ENCODE assay signal across 23 cellular contexts in the genomic region with DNA sequence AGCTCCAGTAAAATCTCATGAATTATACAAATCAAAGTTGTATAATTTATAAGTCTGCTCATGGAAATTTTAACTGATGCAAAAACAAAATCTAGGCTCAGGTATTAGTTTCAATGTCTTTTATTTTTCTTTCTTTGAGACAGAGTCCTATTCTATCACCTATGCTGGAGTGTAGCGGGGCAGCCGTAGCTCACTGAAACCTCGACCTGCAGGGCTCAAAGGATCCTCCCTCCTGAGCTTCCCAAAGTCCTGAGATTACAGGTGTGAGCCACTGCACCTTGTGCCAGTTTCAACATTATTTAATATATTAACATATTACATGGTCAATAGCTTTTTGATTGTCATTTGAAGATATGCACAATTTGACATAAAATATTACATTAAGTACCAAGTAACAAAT.
DNase-seq lines count a peak whose midpoint lies in the region; ATAC-seq and TF ChIP-seq lines count a peak whose summit lies in the region.
"Had no signal": no experiment of that assay in that cellular context is flagged by ENCODE, and none has a peak within 500 bp of the region (broad histone marks: within the 10 kb centered on the region; RNA-seq: fewer than 3 reads in every experiment).

No MANE protein-coding gene starts in this region.

- H4K20me1 ChIP-seq in GM23338 (replicated peaks; ENCODE audit: insufficient read depth): no peaks in the 10 kb centered on the region
- H4K20me1 ChIP-seq in SU-DHL-6 (ENCODE audit: low read depth, low read length): no peaks in the 10 kb centered on the region
- H4K20me1 ChIP-seq: BLaER1 had no signal

- H3K4me2 ChIP-seq in GM23338: peak overlapping the region; percentile 45
- H3K4me2 ChIP-seq in SU-DHL-6 (ENCODE audit: low read depth, low read length, poor library complexity, severe bottlenecking): no peak overlapping the region
- H3K4me2 ChIP-seq: BLaER1 had no signal

- H3K27ac Mint-ChIP-seq in GM23338: no peak overlapping the region
- H3K27ac Mint-ChIP-seq: CD14-positive monocyte; CD4-positive, alpha-beta memory T cell; CD4-positive, CD25-positive, alpha-beta regulatory T cell; CD8-positive, alpha-beta memory T cell had no signal

- peak; percentile 88 for ATAC-seq in GM23338
- ATAC-seq: GM12878 had no signal

- H3K27me3 ChIP-seq in GM23338 (ENCODE audit: insufficient read depth) (no peaks in the 10 kb centered on the region), SU-DHL-6 (ENCODE audit: low read length) (no peaks in the 10 kb centered on the region)
- H3K27me3 ChIP-seq: BE2C, BLaER1 had no signal

- H3K4me3 Mint-ChIP-seq in GM23338: no peak overlapping the region
- H3K4me3 Mint-ChIP-seq: CD14-positive monocyte; CD4-positive, alpha-beta memory T cell; CD4-positive, CD25-positive, alpha-beta regulatory T cell; CD8-positive, alpha-beta memory T cell had no signal

- DNase-seq in GM23338 (ENCODE audit: low spot score) (peak; percentile 17), posterior vena cava (ENCODE audit: low spot score) (peak; percentile 62), SIG-M5 treated with dmso at 0.1 percent for 504 hours (lab: John Stamatoyannopoulos, UW; ENCODE audit: unreplicated experiment) (no peak), HCEC 1CT (no peak)
- DNase-seq: 8988T; ACHN; BE2C; C1 segment of cervical spinal cord; CD4-positive, alpha-beta memory T cell; CD4-positive, CD25-positive, alpha-beta regulatory T cell; CD8-positive, alpha-beta memory T cell; COR-L47; DMS 273 treated with DMSO at 0.1 percent for 48 hours; DMS153; DMS53; DMS79; DND-41; EL; GDM1 had no signal

- H2AFZ ChIP-seq in GM23338 (no peak overlapping the region), SU-DHL-6 (ENCODE audit: low read depth, low read length, severe bottlenecking) (peak overlapping the region; percentile 34)

- H3K9me2 ChIP-seq in GM23338 (ENCODE audit: insufficient read depth) (no peaks in the 10 kb centered on the region), SU-DHL-6 (replicated peaks; ENCODE audit: insufficient read depth, low read length) (no peaks in the 10 kb centered on the region)

- H3K4me1 Mint-ChIP-seq in GM23338: peaks cover 17% of the 10 kb centered on the region
- H3K4me1 Mint-ChIP-seq: CD14-positive monocyte; CD4-positive, alpha-beta memory T cell; CD4-positive, CD25-positive, alpha-beta regulatory T cell; CD8-positive, alpha-beta memory T cell had no signal

- no peaks in the 10 kb centered on the region for H3K36me3 Mint-ChIP-seq in GM23338 (ENCODE audit: low read depth)
- H3K36me3 Mint-ChIP-seq: CD14-positive monocyte; CD4-positive, alpha-beta memory T cell; CD4-positive, CD25-positive, alpha-beta regulatory T cell; CD8-positive, alpha-beta memory T cell had no signal

- H3F3A ChIP-seq in GM23338 (replicated peaks; ENCODE audit: low read depth) (no peaks in the 10 kb centered on the region), SU-DHL-6 (ENCODE audit: insufficient read depth) (no peaks in the 10 kb centered on the region)

- H3K9me3 Mint-ChIP-seq in GM23338: peaks cover 3% of the 10 kb centered on the region; the same call in 2 of the 3 replicates
- H3K9me3 Mint-ChIP-seq: CD8-positive, alpha-beta memory T cell had no signal

- no peak overlapping the region for H3K9ac ChIP-seq in SU-DHL-6 (ENCODE audit: low read length)
- H3K9ac ChIP-seq: BLaER1 had no signal

- H3K79me2 ChIP-seq in GM23338 (replicated peaks; ENCODE audit: insufficient read depth) (no peaks in the 10 kb centered on the region), SU-DHL-6 (ENCODE audit: insufficient read depth, low read length) (no peaks in the 10 kb centered on the region)

- no peak overlapping the region for H3K4me3 ChIP-seq in GM23338
- no peak overlapping the region for H3K4me3 ChIP-seq in SU-DHL-6 (ENCODE audit: insufficient read depth, low read length, poor library complexity, severe bottlenecking)
- H3K4me3 ChIP-seq: BLaER1, GM12878 had no signal

- H3K27me3 Mint-ChIP-seq in GM23338 (ENCODE audit: insufficient read depth, low read depth, poor library complexity): no peaks in the 10 kb centered on the region
- H3K27me3 Mint-ChIP-seq: CD4-positive, alpha-beta memory T cell; CD4-positive, CD25-positive, alpha-beta regulatory T cell; CD8-positive, alpha-beta memory T cell had no signal

- H3K36me3 ChIP-seq in GM23338 (ENCODE audit: insufficient read depth): no peaks in the 10 kb centered on the region
- H3K36me3 ChIP-seq in SU-DHL-6 (ENCODE audit: low read length): no peaks in the 10 kb centered on the region
- H3K36me3 ChIP-seq: BE2C, BLaER1 had no signal

- H3K27ac ChIP-seq in GM23338 (ENCODE audit: low read depth) (no peak overlapping the region), SU-DHL-6 (ENCODE audit: low read depth, low read length) (no peak overlapping the region)
- H3K27ac ChIP-seq: BLaER1 had no signal

- no peak for TF ChIP-seq CTCF in GM23338 (conservative IDR thresholded peaks at IDR 0.05; ENCODE audit: low read depth in 2 of 2)
- no peak for TF ChIP-seq CTCF in SU-DHL-6 (IDR thresholded peaks at IDR 0.05; ENCODE audit: insufficient read depth, low read length, poor library complexity, severe bottlenecking)

- no peaks in the 10 kb centered on the region for H3K9me3 ChIP-seq in SU-DHL-6 (ENCODE audit: insufficient read depth, low read length)
- H3K9me3 ChIP-seq: BE2C had no signal

- peaks cover 9% of the 10 kb centered on the region; the same call in 1 of the 2 replicates for H3K4me1 ChIP-seq in GM23338 (ENCODE audit: insufficient read depth)
- H3K4me1 ChIP-seq: BE2C, BLaER1 had no signal

- intact Hi-C loops in posterior vena cava (cut with DNase I): no loop called here

TF ChIP-seq in GM23338, 12 proteins besides CTCF, POLR2A, EP300 and RAD21 (continues in another document):
- TF ChIP-seq, protein P1, sequence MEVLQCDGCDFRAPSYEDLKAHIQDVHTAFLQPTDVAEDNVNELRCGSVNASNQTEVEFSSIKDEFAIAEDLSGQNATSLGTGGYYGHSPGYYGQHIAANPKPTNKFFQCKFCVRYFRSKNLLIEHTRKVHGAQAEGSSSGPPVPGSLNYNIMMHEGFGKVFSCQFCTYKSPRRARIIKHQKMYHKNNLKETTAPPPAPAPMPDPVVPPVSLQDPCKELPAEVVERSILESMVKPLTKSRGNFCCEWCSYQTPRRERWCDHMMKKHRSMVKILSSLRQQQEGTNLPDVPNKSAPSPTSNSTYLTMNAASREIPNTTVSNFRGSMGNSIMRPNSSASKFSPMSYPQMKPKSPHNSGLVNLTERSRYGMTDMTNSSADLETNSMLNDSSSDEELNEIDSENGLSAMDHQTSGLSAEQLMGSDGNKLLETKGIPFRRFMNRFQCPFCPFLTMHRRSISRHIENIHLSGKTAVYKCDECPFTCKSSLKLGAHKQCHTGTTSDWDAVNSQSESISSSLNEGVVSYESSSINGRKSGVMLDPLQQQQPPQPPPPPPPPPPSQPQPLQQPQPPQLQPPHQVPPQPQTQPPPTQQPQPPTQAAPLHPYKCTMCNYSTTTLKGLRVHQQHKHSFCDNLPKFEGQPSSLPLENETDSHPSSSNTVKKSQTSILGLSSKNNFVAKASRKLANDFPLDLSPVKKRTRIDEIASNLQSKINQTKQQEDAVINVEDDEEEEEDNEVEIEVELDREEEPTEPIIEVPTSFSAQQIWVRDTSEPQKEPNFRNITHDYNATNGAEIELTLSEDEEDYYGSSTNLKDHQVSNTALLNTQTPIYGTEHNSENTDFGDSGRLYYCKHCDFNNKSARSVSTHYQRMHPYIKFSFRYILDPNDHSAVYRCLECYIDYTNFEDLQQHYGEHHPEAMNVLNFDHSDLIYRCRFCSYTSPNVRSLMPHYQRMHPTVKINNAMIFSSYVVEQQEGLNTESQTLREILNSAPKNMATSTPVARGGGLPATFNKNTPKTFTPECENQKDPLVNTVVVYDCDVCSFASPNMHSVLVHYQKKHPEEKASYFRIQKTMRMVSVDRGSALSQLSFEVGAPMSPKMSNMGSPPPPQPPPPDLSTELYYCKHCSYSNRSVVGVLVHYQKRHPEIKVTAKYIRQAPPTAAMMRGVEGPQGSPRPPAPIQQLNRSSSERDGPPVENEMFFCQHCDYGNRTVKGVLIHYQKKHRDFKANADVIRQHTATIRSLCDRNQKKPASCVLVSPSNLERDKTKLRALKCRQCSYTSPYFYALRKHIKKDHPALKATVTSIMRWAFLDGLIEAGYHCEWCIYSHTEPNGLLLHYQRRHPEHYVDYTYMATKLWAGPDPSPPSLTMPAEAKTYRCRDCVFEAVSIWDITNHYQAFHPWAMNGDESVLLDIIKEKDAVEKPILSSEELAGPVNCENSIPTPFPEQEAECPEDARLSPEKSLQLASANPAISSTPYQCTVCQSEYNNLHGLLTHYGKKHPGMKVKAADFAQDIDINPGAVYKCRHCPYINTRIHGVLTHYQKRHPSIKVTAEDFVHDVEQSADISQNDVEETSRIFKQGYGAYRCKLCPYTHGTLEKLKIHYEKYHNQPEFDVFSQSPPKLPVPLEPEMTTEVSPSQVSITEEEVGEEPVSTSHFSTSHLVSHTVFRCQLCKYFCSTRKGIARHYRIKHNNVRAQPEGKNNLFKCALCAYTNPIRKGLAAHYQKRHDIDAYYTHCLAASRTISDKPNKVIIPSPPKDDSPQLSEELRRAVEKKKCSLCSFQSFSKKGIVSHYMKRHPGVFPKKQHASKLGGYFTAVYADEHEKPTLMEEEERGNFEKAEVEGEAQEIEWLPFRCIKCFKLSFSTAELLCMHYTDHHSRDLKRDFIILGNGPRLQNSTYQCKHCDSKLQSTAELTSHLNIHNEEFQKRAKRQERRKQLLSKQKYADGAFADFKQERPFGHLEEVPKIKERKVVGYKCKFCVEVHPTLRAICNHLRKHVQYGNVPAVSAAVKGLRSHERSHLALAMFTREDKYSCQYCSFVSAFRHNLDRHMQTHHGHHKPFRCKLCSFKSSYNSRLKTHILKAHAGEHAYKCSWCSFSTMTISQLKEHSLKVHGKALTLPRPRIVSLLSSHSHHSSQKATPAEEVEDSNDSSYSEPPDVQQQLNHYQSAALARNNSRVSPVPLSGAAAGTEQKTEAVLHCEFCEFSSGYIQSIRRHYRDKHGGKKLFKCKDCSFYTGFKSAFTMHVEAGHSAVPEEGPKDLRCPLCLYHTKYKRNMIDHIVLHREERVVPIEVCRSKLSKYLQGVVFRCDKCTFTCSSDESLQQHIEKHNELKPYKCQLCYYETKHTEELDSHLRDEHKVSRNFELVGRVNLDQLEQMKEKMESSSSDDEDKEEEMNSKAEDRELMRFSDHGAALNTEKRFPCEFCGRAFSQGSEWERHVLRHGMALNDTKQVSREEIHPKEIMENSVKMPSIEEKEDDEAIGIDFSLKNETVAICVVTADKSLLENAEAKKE (CRISPR knock-in tag; IDR thresholded peaks at IDR 0.05): no peak

Comparison
In these comparisons a context has a peak if more than half of its experiments do, and no peak if none do; other contexts are left out.
1. DNase-seq: peak in GM23338 (single experiment) and posterior vena cava (single experiment); none in SIG-M5 treated with dmso at 0.1 percent for 504 hours (single experiment) and HCEC 1CT (single experiment).